Comparison of ENCODE assay signal across 1 cellular context in genomic region chr10:30190831-30191552, GRCh38.
TF ChIP-seq lines count a peak whose summit lies in the region.

No MANE protein-coding gene starts in this region.

TF ChIP-seq in K562, 482 proteins besides CTCF, POLR2A, EP300 and RAD21 (continued from another document and continues in another):
- TF ChIP-seq, protein P1, sequence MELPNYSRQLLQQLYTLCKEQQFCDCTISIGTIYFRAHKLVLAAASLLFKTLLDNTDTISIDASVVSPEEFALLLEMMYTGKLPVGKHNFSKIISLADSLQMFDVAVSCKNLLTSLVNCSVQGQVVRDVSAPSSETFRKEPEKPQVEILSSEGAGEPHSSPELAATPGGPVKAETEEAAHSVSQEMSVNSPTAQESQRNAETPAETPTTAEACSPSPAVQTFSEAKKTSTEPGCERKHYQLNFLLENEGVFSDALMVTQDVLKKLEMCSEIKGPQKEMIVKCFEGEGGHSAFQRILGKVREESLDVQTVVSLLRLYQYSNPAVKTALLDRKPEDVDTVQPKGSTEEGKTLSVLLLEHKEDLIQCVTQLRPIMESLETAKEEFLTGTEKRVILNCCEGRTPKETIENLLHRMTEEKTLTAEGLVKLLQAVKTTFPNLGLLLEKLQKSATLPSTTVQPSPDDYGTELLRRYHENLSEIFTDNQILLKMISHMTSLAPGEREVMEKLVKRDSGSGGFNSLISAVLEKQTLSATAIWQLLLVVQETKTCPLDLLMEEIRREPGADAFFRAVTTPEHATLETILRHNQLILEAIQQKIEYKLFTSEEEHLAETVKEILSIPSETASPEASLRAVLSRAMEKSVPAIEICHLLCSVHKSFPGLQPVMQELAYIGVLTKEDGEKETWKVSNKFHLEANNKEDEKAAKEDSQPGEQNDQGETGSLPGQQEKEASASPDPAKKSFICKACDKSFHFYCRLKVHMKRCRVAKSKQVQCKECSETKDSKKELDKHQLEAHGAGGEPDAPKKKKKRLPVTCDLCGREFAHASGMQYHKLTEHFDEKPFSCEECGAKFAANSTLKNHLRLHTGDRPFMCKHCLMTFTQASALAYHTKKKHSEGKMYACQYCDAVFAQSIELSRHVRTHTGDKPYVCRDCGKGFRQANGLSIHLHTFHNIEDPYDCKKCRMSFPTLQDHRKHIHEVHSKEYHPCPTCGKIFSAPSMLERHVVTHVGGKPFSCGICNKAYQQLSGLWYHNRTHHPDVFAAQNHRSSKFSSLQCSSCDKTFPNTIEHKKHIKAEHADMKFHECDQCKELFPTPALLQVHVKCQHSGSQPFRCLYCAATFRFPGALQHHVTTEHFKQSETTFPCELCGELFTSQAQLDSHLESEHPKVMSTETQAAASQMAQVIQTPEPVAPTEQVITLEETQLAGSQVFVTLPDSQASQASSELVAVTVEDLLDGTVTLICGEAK (IDR thresholded peaks at IDR 0.05), result no peak
- TF ChIP-seq, protein P1 (CRISPR knock-in tag; IDR thresholded peaks at IDR 0.05), result no peak
- TF ChIP-seq, protein P2, sequence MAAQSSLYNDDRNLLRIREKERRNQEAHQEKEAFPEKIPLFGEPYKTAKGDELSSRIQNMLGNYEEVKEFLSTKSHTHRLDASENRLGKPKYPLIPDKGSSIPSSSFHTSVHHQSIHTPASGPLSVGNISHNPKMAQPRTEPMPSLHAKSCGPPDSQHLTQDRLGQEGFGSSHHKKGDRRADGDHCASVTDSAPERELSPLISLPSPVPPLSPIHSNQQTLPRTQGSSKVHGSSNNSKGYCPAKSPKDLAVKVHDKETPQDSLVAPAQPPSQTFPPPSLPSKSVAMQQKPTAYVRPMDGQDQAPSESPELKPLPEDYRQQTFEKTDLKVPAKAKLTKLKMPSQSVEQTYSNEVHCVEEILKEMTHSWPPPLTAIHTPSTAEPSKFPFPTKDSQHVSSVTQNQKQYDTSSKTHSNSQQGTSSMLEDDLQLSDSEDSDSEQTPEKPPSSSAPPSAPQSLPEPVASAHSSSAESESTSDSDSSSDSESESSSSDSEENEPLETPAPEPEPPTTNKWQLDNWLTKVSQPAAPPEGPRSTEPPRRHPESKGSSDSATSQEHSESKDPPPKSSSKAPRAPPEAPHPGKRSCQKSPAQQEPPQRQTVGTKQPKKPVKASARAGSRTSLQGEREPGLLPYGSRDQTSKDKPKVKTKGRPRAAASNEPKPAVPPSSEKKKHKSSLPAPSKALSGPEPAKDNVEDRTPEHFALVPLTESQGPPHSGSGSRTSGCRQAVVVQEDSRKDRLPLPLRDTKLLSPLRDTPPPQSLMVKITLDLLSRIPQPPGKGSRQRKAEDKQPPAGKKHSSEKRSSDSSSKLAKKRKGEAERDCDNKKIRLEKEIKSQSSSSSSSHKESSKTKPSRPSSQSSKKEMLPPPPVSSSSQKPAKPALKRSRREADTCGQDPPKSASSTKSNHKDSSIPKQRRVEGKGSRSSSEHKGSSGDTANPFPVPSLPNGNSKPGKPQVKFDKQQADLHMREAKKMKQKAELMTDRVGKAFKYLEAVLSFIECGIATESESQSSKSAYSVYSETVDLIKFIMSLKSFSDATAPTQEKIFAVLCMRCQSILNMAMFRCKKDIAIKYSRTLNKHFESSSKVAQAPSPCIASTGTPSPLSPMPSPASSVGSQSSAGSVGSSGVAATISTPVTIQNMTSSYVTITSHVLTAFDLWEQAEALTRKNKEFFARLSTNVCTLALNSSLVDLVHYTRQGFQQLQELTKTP (IDR thresholded peaks at IDR 0.05; ENCODE audit: low read depth in 1 of 2, partially characterized antibody in 2 of 2), result peak in 1 of 2 experiments; percentile 46
- TF ChIP-seq FOXJ2 (tag; IDR thresholded peaks at IDR 0.05), result no peak
- no peak for TF ChIP-seq RBM17 (IDR thresholded peaks at IDR 0.05; ENCODE audit: borderline replicate concordance, low read depth, low read length)
- TF ChIP-seq CREM (IDR thresholded peaks at IDR 0.05; ENCODE audit: low read depth), result peak; percentile 80
- TF ChIP-seq ZBTB33 (CRISPR knock-in tag; IDR thresholded peaks at IDR 0.05), result no peak
- TF ChIP-seq FOXJ3 (CRISPR knock-in tag; IDR thresholded peaks at IDR 0.05), result no peak
- TF ChIP-seq MBD1 (CRISPR knock-in tag; IDR thresholded peaks at IDR 0.05), result no peak
- no peak for TF ChIP-seq TGIF2 (CRISPR knock-in tag; IDR thresholded peaks at IDR 0.05)
- no peak for TF ChIP-seq ZNF740 (CRISPR knock-in tag; IDR thresholded peaks at IDR 0.05)
- no peak for TF ChIP-seq ZNF740 (tag; IDR thresholded peaks at IDR 0.05)
- TF ChIP-seq KLF6 (CRISPR knock-in tag; IDR thresholded peaks at IDR 0.05; ENCODE audit: borderline replicate concordance), result no peak
- no peak for TF ChIP-seq RB1 (IDR thresholded peaks at IDR 0.05; ENCODE audit: low read depth)
- no peak for TF ChIP-seq EHMT2 (IDR thresholded peaks at IDR 0.05)
- TF ChIP-seq, protein P3, sequence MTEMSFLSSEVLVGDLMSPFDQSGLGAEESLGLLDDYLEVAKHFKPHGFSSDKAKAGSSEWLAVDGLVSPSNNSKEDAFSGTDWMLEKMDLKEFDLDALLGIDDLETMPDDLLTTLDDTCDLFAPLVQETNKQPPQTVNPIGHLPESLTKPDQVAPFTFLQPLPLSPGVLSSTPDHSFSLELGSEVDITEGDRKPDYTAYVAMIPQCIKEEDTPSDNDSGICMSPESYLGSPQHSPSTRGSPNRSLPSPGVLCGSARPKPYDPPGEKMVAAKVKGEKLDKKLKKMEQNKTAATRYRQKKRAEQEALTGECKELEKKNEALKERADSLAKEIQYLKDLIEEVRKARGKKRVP (CRISPR knock-in tag; IDR thresholded peaks at IDR 0.05), result no peak
- TF ChIP-seq, protein P4, sequence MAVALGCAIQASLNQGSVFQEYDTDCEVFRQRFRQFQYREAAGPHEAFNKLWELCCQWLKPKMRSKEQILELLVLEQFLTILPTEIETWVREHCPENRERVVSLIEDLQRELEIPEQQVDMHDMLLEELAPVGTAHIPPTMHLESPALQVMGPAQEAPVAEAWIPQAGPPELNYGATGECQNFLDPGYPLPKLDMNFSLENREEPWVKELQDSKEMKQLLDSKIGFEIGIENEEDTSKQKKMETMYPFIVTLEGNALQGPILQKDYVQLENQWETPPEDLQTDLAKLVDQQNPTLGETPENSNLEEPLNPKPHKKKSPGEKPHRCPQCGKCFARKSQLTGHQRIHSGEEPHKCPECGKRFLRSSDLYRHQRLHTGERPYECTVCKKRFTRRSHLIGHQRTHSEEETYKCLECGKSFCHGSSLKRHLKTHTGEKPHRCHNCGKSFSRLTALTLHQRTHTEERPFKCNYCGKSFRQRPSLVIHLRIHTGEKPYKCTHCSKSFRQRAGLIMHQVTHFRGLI (CRISPR knock-in tag; IDR thresholded peaks at IDR 0.05), result no peak
- TF ChIP-seq, protein P5, sequence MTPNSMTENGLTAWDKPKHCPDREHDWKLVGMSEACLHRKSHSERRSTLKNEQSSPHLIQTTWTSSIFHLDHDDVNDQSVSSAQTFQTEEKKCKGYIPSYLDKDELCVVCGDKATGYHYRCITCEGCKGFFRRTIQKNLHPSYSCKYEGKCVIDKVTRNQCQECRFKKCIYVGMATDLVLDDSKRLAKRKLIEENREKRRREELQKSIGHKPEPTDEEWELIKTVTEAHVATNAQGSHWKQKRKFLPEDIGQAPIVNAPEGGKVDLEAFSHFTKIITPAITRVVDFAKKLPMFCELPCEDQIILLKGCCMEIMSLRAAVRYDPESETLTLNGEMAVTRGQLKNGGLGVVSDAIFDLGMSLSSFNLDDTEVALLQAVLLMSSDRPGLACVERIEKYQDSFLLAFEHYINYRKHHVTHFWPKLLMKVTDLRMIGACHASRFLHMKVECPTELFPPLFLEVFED (CRISPR knock-in tag; conservative IDR thresholded peaks at IDR 0.05), result no peak
- no peak for TF ChIP-seq NFATC3 (IDR thresholded peaks at IDR 0.05)
- TF ChIP-seq SPI1 (IDR thresholded peaks at IDR 0.05; ENCODE audit: borderline replicate concordance, low read depth, low read length), result no peak
- TF ChIP-seq, protein P6, sequence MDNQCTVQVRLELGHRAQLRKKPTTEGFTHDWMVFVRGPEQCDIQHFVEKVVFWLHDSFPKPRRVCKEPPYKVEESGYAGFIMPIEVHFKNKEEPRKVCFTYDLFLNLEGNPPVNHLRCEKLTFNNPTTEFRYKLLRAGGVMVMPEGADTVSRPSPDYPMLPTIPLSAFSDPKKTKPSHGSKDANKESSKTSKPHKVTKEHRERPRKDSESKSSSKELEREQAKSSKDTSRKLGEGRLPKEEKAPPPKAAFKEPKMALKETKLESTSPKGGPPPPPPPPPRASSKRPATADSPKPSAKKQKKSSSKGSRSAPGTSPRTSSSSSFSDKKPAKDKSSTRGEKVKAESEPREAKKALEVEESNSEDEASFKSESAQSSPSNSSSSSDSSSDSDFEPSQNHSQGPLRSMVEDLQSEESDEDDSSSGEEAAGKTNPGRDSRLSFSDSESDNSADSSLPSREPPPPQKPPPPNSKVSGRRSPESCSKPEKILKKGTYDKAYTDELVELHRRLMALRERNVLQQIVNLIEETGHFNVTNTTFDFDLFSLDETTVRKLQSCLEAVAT (IDR thresholded peaks at IDR 0.05), result no peak
- TF ChIP-seq WHSC1 (IDR thresholded peaks at IDR 0.05; ENCODE audit: low read length), result no peak
- TF ChIP-seq ETS1 (conservative IDR thresholded peaks at IDR 0.05; ENCODE audit: control insufficient read depth, low read depth, low read length), result no peak
